ENCODE assay signal across 1 cellular context in the genomic region with DNA sequence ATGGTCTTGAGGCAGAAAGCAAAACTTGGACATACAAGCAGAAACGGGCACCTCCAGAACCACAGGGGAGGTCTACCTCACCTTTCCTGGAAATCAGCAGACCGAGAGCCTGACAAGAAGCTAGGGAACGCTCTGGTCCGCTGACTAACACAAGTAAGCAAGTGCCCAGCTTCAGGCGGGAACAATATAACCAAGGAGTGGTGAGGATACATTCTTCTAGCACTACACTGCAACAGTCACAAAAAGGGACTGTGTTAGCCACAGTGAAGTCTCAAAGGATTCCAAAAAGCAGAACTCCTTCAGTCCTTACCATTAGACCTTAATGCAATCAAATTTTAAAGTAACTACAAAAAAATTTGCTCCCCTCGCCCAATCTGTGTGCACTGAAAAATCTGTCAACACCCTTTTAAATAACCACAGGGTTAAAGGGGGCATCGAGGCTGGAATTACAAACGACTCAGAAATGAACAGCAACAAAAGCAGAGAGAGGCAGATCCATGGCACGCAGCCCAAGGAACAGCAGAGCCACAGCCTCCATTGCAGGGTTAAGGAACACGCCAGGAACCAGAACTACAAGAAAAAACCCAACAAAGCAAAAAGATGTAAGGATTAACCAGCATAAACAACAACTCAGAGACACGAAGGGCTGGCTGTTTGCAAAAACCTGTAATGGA.
TF ChIP-seq lines count a peak whose summit lies in the region.

No MANE protein-coding gene starts in this region.

TF ChIP-seq in WTC11, 78 proteins besides CTCF, POLR2A, EP300 and RAD21 (continued from another document):
- TF ChIP-seq, protein P1, sequence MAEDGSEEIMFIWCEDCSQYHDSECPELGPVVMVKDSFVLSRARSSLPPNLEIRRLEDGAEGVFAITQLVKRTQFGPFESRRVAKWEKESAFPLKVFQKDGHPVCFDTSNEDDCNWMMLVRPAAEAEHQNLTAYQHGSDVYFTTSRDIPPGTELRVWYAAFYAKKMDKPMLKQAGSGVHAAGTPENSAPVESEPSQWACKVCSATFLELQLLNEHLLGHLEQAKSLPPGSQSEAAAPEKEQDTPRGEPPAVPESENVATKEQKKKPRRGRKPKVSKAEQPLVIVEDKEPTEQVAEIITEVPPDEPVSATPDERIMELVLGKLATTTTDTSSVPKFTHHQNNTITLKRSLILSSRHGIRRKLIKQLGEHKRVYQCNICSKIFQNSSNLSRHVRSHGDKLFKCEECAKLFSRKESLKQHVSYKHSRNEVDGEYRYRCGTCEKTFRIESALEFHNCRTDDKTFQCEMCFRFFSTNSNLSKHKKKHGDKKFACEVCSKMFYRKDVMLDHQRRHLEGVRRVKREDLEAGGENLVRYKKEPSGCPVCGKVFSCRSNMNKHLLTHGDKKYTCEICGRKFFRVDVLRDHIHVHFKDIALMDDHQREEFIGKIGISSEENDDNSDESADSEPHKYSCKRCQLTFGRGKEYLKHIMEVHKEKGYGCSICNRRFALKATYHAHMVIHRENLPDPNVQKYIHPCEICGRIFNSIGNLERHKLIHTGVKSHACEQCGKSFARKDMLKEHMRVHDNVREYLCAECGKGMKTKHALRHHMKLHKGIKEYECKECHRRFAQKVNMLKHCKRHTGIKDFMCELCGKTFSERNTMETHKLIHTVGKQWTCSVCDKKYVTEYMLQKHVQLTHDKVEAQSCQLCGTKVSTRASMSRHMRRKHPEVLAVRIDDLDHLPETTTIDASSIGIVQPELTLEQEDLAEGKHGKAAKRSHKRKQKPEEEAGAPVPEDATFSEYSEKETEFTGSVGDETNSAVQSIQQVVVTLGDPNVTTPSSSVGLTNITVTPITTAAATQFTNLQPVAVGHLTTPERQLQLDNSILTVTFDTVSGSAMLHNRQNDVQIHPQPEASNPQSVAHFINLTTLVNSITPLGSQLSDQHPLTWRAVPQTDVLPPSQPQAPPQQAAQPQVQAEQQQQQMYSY (CRISPR knock-in tag; IDR thresholded peaks at IDR 0.05): no peak
